In the genomic region with DNA sequence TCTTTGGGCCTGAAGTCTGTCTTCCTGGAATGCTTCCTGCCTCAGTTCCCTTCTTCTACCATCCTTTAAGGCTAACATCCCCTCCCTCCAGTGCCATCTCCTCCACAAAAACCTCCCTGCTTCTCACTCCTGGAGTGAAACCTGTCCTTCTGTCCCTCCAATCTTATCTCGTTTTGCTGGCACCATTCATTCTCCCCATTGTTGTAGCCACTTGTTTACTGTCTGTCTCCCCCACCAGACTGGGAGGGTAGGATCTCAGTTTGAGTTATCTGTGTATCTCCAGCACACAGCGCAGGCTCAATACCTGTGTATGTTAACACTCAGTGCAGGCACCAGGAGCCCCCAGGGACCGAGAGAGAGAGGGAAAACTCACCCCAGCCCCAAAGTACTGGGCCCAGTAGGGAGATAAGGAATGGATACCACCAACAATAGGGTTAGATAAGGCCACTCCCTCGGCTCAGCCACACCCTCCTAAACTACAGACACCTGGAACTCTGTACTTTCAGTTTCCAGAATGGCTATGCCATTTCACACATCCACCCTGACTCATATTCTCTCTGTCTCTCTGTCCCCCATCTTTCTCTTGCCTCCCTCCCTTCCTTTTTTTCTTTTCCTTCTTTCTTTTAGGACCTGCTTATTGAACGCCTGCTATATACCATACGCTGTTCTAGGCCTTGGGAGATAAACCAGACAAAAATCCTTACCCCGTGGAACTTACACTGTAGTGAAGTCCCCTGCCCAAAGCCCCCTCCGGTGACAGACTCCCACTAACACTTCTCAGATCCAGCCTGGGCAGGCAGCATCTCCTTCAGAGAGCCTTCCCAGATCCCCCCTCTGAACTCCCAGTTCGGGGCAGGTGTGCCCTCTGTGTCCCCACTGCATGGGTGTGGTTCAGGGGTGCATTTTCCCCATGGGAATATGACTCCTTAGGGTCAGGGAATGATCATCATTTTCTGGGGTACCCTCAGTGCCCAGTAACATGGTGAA, we compare ENCODE assay signal across 8 cellular contexts. TPM values are rescaled to one million over a fixed set of nuclear protein-coding genes. Genes with fewer than 3 reads are reported as not detected.
DNase-seq lines count a peak whose midpoint lies in the region; ATAC-seq and TF ChIP-seq lines count a peak whose summit lies in the region.

No MANE protein-coding gene starts in this region.

- H3K4me3 Mint-ChIP-seq in CD8-positive, alpha-beta T cell, result peak overlapping the region; percentile 33

- peaks cover 40% of the 10 kb centered on the region for H3K4me1 ChIP-seq in CD8-positive, alpha-beta T cell (ENCODE audit: insufficient read depth, low read length)
- H3K4me1 ChIP-seq in breast epithelium (peaks cover 12 to 17% of the 10 kb centered on the region in 2 donors), right cardiac atrium (ENCODE audit: control insufficient read depth, insufficient read depth, low read length) (peaks cover 5% of the 10 kb centered on the region)

- H3K27me3 Mint-ChIP-seq in CD8-positive, alpha-beta T cell (ENCODE audit: low read depth), result no peaks in the 10 kb centered on the region

- H3K9me3 Mint-ChIP-seq in CD8-positive, alpha-beta T cell, result no peaks in the 10 kb centered on the region

- peak in 2 of 7 experiments; percentile 23 to 30 for DNase-seq in CD8-positive, alpha-beta T cell
- DNase-seq in NAMALWA (ENCODE audit: low spot score), result peak; percentile 57
- no peak for DNase-seq in breast epithelium (ENCODE audit: low spot score in 2 of 2)
- DNase-seq in stimulated activated CD8-positive, alpha-beta memory T cell treated with anti-CD3 and anti-CD28 coated beads, Interleukin-4, amount 100 ng/mL, for 48 hours, result peak; percentile 48
- no peak for DNase-seq in right cardiac atrium
- no peak for DNase-seq in omental fat pad (ENCODE audit: low spot score)

- H3K36me3 Mint-ChIP-seq in CD8-positive, alpha-beta T cell, result peaks cover 2% of the 10 kb centered on the region

- WGBS in right cardiac atrium, result 78% methylated on average over 9 of the region's 9 CpGs

- H3K4me1 Mint-ChIP-seq in CD8-positive, alpha-beta T cell (ENCODE audit: low read depth), result peaks cover 52% of the 10 kb centered on the region

- no peak for ATAC-seq in CD8-positive, alpha-beta T cell
- peak; percentile 29 for ATAC-seq in GM21423 (IDR thresholded peaks at IDR 0.05; ENCODE audit: unreplicated experiment)
- no peak for ATAC-seq in right cardiac atrium
- no peak for ATAC-seq in GM19324 (IDR thresholded peaks at IDR 0.05; ENCODE audit: low FRiP score, unreplicated experiment)
- ATAC-seq in omental fat pad (ENCODE audit: low FRiP score), result no peak

- no peak for TF ChIP-seq POLR2A in breast epithelium (IDR thresholded peaks at IDR 0.05)

- POLR2A ChIA-PET in CD8-positive, alpha-beta T cell (lab: Charles Lee), result interaction anchor here (1.9 kb wide), 1 partner anchor 78 kb away, joined by 7 read pairs; no protein-coding TSS in a partner anchor

- no peaks in the 10 kb centered on the region for H3K27me3 ChIP-seq in CD8-positive, alpha-beta T cell (ENCODE audit: insufficient read depth, low read length)
- H3K27me3 ChIP-seq in breast epithelium (no peaks in the 10 kb centered on the region), right cardiac atrium (ENCODE audit: control insufficient read depth, insufficient read depth) (no peaks in the 10 kb centered on the region)

- H3K27ac Mint-ChIP-seq in CD8-positive, alpha-beta T cell, result peak overlapping the region; percentile 76

- CTCF ChIA-PET in CD8-positive, alpha-beta T cell (lab: Charles Lee), result interaction anchor here (1.0 to 1.3 kb wide), 2 partner anchors 80 kb away, joined by 5 read pairs; no protein-coding TSS in a partner anchor

- no peak overlapping the region for H3K4me3 ChIP-seq in CD8-positive, alpha-beta T cell (ENCODE audit: low read depth, low read length)
- H3K4me3 ChIP-seq in breast epithelium, result no peak overlapping the region
- H3K4me3 ChIP-seq in right cardiac atrium (ENCODE audit: low read length), result no peak overlapping the region

- H3K36me3 ChIP-seq in CD8-positive, alpha-beta T cell (ENCODE audit: insufficient read depth, low read length), result no peaks in the 10 kb centered on the region
- no peaks in the 10 kb centered on the region for H3K36me3 ChIP-seq in breast epithelium

- no peak overlapping the region for H3K27ac ChIP-seq in CD8-positive, alpha-beta T cell (ENCODE audit: low read depth, low read length)
- H3K27ac ChIP-seq in breast epithelium, result peak overlapping the region; percentile 87 to 89
- no peak overlapping the region for H3K27ac ChIP-seq in right cardiac atrium (ENCODE audit: low read length)

- H3K9me3 ChIP-seq in CD8-positive, alpha-beta T cell (ENCODE audit: low read length), result no peaks in the 10 kb centered on the region
- H3K9me3 ChIP-seq in breast epithelium (no peaks in the 10 kb centered on the region), right cardiac atrium (ENCODE audit: control insufficient read depth, low read length) (no peaks in the 10 kb centered on the region)

- TF ChIP-seq CTCF in CD8-positive, alpha-beta T cell (IDR thresholded peaks at IDR 0.05), result no peak
- TF ChIP-seq CTCF in breast epithelium (IDR thresholded peaks at IDR 0.05) (no peak), omental fat pad (IDR thresholded peaks at IDR 0.05) (no peak)

- intact Hi-C loops in CD8-positive, alpha-beta T cell (cut with DNase I, micrococcal nuclease), result loop anchor here (2.0 to 10.0 kb wide), 8 partner anchors 49 to 1395 kb away; a partner anchor contains a TSS
- intact Hi-C loops in breast epithelium (cut with DNase I; ENCODE audit: low total_unique reads), result loop anchor here (10.0 kb wide), 2 partner anchors 145 to 395 kb away; a partner anchor contains a TSS
- intact Hi-C loops in right cardiac atrium (cut with DNase I), result loop anchor here (2.0 to 10.0 kb wide), 8 partner anchors 75 to 287 kb away; a partner anchor contains a TSS

RNA-seq across cellular contexts. Expression of a gene that starts 3.3 kb away (rescaled TPM):
- total RNA-seq in CD8-positive, alpha-beta T cell, result 10 to 100 TPM; 41.5 to 47.7 TPM
- total RNA-seq in breast epithelium, result 10 to 100 TPM; 21.3 to 28.0 (median 25.6) TPM
- 10 to 100 TPM; 25.4 to 55.8 (median 35.8) TPM for total RNA-seq in right cardiac atrium
- 32.5 TPM for polyA plus RNA-seq in right cardiac atrium
- total RNA-seq in omental fat pad, result 10 to 100 TPM; 21.0 to 32.6 (median 22.9) TPM

Comparison
In these comparisons a context has a peak if more than half of its experiments do, and no peak if none do; other contexts are left out.
1. DNase-seq: peak in NAMALWA (single experiment) and stimulated activated CD8-positive, alpha-beta memory T cell treated with anti-CD3 and anti-CD28 coated beads, Interleukin-4, amount 100 ng/mL, for 48 hours (single experiment); none in breast epithelium (0 of 2), right cardiac atrium (0 of 3) and omental fat pad (single experiment).
2. H3K27ac ChIP-seq: peak in breast epithelium (2 of 2); none in CD8-positive, alpha-beta T cell (single experiment) and right cardiac atrium (single experiment).